In genomic region chr10:94591461-94592205, GRCh38 we compare ENCODE assay signal across 14 cellular contexts. TPM values are rescaled to one million over a fixed set of nuclear protein-coding genes. Genes with fewer than 3 reads are reported as not detected.
DNase-seq lines count a peak whose midpoint lies in the region; ATAC-seq and TF ChIP-seq lines count a peak whose summit lies in the region.
"Had no signal": no experiment of that assay in that cellular context is flagged by ENCODE, and none has a peak within 500 bp of the region (broad histone marks: within the 10 kb centered on the region; RNA-seq: fewer than 3 reads in every experiment).

No MANE protein-coding gene starts in this region.

- peaks cover 45% of the 10 kb centered on the region for H3K36me3 Mint-ChIP-seq in activated CD4-positive, alpha-beta T cell treated with anti-CD3 and anti-CD28 coated beads, Interleukin-2, amount 10 ng/mL, durations not matched to agents 7 days and 5 days (ENCODE audit: low read depth)
- peaks cover 82% of the 10 kb centered on the region for H3K36me3 Mint-ChIP-seq in activated T-helper 2 cell treated with anti-CD3 and anti-CD28 coated beads, Interferon-gamma antibody, Interleukin-2, Interleukin-4, amounts not matched to agents 10 μg/mL and 5 μg/mL and 100 μg/mL, durations not matched to agents 14 hours and 24 hours and 36 hours (ENCODE audit: low read depth)

- H3K9ac ChIP-seq in mammary epithelial cell (ENCODE audit: insufficient read depth, low read length), result no peak overlapping the region

- H3K9me3 Mint-ChIP-seq in activated CD4-positive, alpha-beta T cell treated with anti-CD3 and anti-CD28 coated beads, Interleukin-2, amount 10 ng/mL, durations not matched to agents 7 days and 5 days, result no peaks in the 10 kb centered on the region
- H3K9me3 Mint-ChIP-seq in activated T-helper 2 cell treated with anti-CD3 and anti-CD28 coated beads, Interferon-gamma antibody, Interleukin-2, Interleukin-4, amounts not matched to agents 10 μg/mL and 5 μg/mL and 100 μg/mL, durations not matched to agents 14 hours and 24 hours and 36 hours, result no peaks in the 10 kb centered on the region

- H3K9me3 ChIP-seq in adrenal gland (replicated peaks in 1 of 3) (no peaks in the 10 kb centered on the region), mammary epithelial cell (replicated peaks; ENCODE audit: insufficient read depth, low read length) (no peaks in the 10 kb centered on the region)
- H3K9me3 ChIP-seq: uterus had no signal

- no peak for DNase-seq in activated CD4-positive, alpha-beta T cell treated with anti-CD3 and anti-CD28 coated beads, Interleukin-2, amount 10 ng/mL, durations not matched to agents 7 days and 5 days
- DNase-seq in activated CD4-positive, alpha-beta T cell treated with anti-CD3 and anti-CD28 coated beads for 4 hours, result no peak
- no peak for DNase-seq in activated T-helper 2 cell treated with anti-CD3 and anti-CD28 coated beads, Interferon-gamma antibody, Interleukin-2, Interleukin-4, amounts not matched to agents 10 μg/mL and 5 μg/mL and 100 μg/mL, durations not matched to agents 14 hours and 24 hours and 36 hours (ENCODE audit: low spot score)
- DNase-seq in adrenal gland, result no peak
- DNase-seq in stimulated activated CD4-positive, alpha-beta T cell treated with anti-CD3 and anti-CD28 coated beads, Interleukin-4, amount 100 ng/mL, for 1 hour, result no peak
- DNase-seq in mammary epithelial cell, result no peak
- DNase-seq: activated CD8-positive, alpha-beta memory T cell treated with anti-CD3 and anti-CD28 coated beads, Interleukin-2, amount 50 U/mL, for 48 hours; DMS79 treated with DMSO at 0.1 percent for 48 hours; NCI-H1436 treated with DMSO at 0.1 percent for 48 hours; uterus had no signal

- H3K4me1 Mint-ChIP-seq in activated CD4-positive, alpha-beta T cell treated with anti-CD3 and anti-CD28 coated beads, Interleukin-2, amount 10 ng/mL, durations not matched to agents 7 days and 5 days, result peaks cover 13% of the 10 kb centered on the region
- H3K4me1 Mint-ChIP-seq in activated T-helper 2 cell treated with anti-CD3 and anti-CD28 coated beads, Interferon-gamma antibody, Interleukin-2, Interleukin-4, amounts not matched to agents 10 μg/mL and 5 μg/mL and 100 μg/mL, durations not matched to agents 14 hours and 24 hours and 36 hours (ENCODE audit: low read depth), result peaks cover 27% of the 10 kb centered on the region

- no peaks in the 10 kb centered on the region for H4K20me1 ChIP-seq in mammary epithelial cell (ENCODE audit: insufficient read depth, low read length)

- H3K4me1 ChIP-seq in adrenal gland (replicated peaks in 1 of 2), result no peaks in the 10 kb centered on the region
- H3K4me1 ChIP-seq in mammary epithelial cell (ENCODE audit: insufficient read depth, low read length), result no peaks in the 10 kb centered on the region
- H3K4me1 ChIP-seq: uterus had no signal

- in situ Hi-C loops in mammary epithelial cell (cut with MboI; ENCODE audit: low sequenced_read_pairs in 2 of 2), result no loop called here

- WGBS in adrenal gland, 4 donors, result 94 to 100% (median 99%) methylated on average over 1 of the region's 1 CpG
- 100% methylated on average over 1 of the region's 1 CpG for WGBS in mammary epithelial cell (ENCODE audit: low coverage, missing lambda C conversion rate)

- peak overlapping the region; percentile 63 for H3K27ac Mint-ChIP-seq in activated CD4-positive, alpha-beta T cell treated with anti-CD3 and anti-CD28 coated beads, Interleukin-2, amount 10 ng/mL, durations not matched to agents 7 days and 5 days
- H3K27ac Mint-ChIP-seq in activated T-helper 2 cell treated with anti-CD3 and anti-CD28 coated beads, Interferon-gamma antibody, Interleukin-2, Interleukin-4, amounts not matched to agents 10 μg/mL and 5 μg/mL and 100 μg/mL, durations not matched to agents 14 hours and 24 hours and 36 hours, result peak overlapping the region; percentile 89

- TF ChIP-seq CTCF in adrenal gland (IDR thresholded peaks at IDR 0.05) (no peak), mammary epithelial cell (conservative IDR thresholded peaks at IDR 0.05 in 1 of 2, IDR thresholded peaks at IDR 0.05 in 1 of 2; ENCODE audit: extremely low read depth in 1 of 2, insufficient read depth in 1 of 2, low read depth in 1 of 2, low read length in 2 of 2) (no peak)

- CTCF ChIA-PET in activated CD4-positive, alpha-beta T cell treated with anti-CD3 and anti-CD28 coated beads, Interleukin-2, amount 10 ng/mL, durations not matched to agents 7 days and 5 days (lab: Charles Lee), result no interaction called here
- CTCF ChIA-PET in mammary epithelial cell (lab: Charles Lee; ENCODE audit: low non-redundant PET), result no interaction called here

- H3K27ac ChIP-seq in adrenal gland (no peak overlapping the region), mammary epithelial cell (ENCODE audit: insufficient read depth, low read depth, low read length) (no peak overlapping the region)
- H3K27ac ChIP-seq: cardiac muscle cell, epithelial cell of prostate, uterus had no signal

- H3K4me3 ChIP-seq in adrenal gland (no peak overlapping the region), mammary epithelial cell (replicated peaks in 1 of 3; ENCODE audit: insufficient read depth in 1 of 3, low read depth in 2 of 3, low read length in 3 of 3) (no peak overlapping the region)
- H3K4me3 ChIP-seq: cardiac muscle cell, uterus had no signal

- intact Hi-C loops in activated T-helper 2 cell treated with anti-CD3 and anti-CD28 coated beads, Interferon-gamma antibody, Interleukin-2, Interleukin-4, amounts not matched to agents 10 μg/mL and 5 μg/mL and 100 μg/mL, durations not matched to agents 14 hours and 24 hours and 36 hours (cut with micrococcal nuclease), result loop anchor here (1.0 to 2.0 kb wide), 3 partner anchors 16 to 45 kb away; no protein-coding TSS in a partner anchor
- intact Hi-C loops in adrenal gland (cut with DNase I) (no loop called here), mammary epithelial cell (cut with micrococcal nuclease) (no loop called here)

- no TSS peak for BruUV-seq in mammary epithelial cell (replicated peaks; lab: Mats Ljungman, UMichigan)

- no peak overlapping the region for H3K4me2 ChIP-seq in mammary epithelial cell (ENCODE audit: insufficient read depth, low read depth, low read length)

- H3K27me3 ChIP-seq in adrenal gland (no peaks in the 10 kb centered on the region), mammary epithelial cell (ENCODE audit: insufficient read depth, low read length) (no peaks in the 10 kb centered on the region)
- H3K27me3 ChIP-seq: cardiac muscle cell, uterus had no signal

- no peaks in the 10 kb centered on the region for H3K27me3 Mint-ChIP-seq in activated CD4-positive, alpha-beta T cell treated with anti-CD3 and anti-CD28 coated beads, Interleukin-2, amount 10 ng/mL, durations not matched to agents 7 days and 5 days
- H3K27me3 Mint-ChIP-seq in activated T-helper 2 cell treated with anti-CD3 and anti-CD28 coated beads, Interferon-gamma antibody, Interleukin-2, Interleukin-4, amounts not matched to agents 10 μg/mL and 5 μg/mL and 100 μg/mL, durations not matched to agents 14 hours and 24 hours and 36 hours (ENCODE audit: low read depth), result no peaks in the 10 kb centered on the region

- POLR2A ChIA-PET in activated CD4-positive, alpha-beta T cell treated with anti-CD3 and anti-CD28 coated beads, Interleukin-2, amount 10 ng/mL, durations not matched to agents 7 days and 5 days (lab: Charles Lee), result no interaction called here

- dilution Hi-C loops in mammary epithelial cell (cut with HindIII; ENCODE audit: low sequenced_read_pairs), result no loop called here

- H3K36me3 ChIP-seq in adrenal gland (replicated peaks in 1 of 2), result no peaks in the 10 kb centered on the region
- peaks cover 45% of the 10 kb centered on the region for H3K36me3 ChIP-seq in mammary epithelial cell (ENCODE audit: insufficient read depth, low read length)

- peak; percentile 86 for ATAC-seq in GM21390 (IDR thresholded peaks at IDR 0.05; ENCODE audit: unreplicated experiment)
- ATAC-seq in HG03066 (IDR thresholded peaks at IDR 0.05; ENCODE audit: low read depth, unreplicated experiment), result peak; percentile 75

- TF ChIP-seq POLR2A in adrenal gland (IDR thresholded peaks at IDR 0.05), result no peak

- H2AFZ ChIP-seq in mammary epithelial cell (ENCODE audit: low read depth, low read length), result no peak overlapping the region

- H3K4me3 Mint-ChIP-seq in activated CD4-positive, alpha-beta T cell treated with anti-CD3 and anti-CD28 coated beads, Interleukin-2, amount 10 ng/mL, durations not matched to agents 7 days and 5 days, result no peak overlapping the region
- peak overlapping the region; percentile 31 for H3K4me3 Mint-ChIP-seq in activated T-helper 2 cell treated with anti-CD3 and anti-CD28 coated beads, Interferon-gamma antibody, Interleukin-2, Interleukin-4, amounts not matched to agents 10 μg/mL and 5 μg/mL and 100 μg/mL, durations not matched to agents 14 hours and 24 hours and 36 hours (ENCODE audit: low read depth)

- no peaks in the 10 kb centered on the region for H3K79me2 ChIP-seq in mammary epithelial cell (ENCODE audit: insufficient read depth, low read length)

RNA-seq across cellular contexts. Expression of gene HELLS, which starts 46.0 kb away (rescaled TPM):
- total RNA-seq in activated CD4-positive, alpha-beta T cell treated with anti-CD3 and anti-CD28 coated beads, Interleukin-2, amount 10 ng/mL, durations not matched to agents 7 days and 5 days, result 100 to 1,000 TPM in 1 of 2 experiments, 10 to 100 TPM in 1; 99.7 to 121 TPM
- 224 and 230 TPM in 2 replicates for total RNA-seq in activated T-helper 2 cell treated with anti-CD3 and anti-CD28 coated beads, Interferon-gamma antibody, Interleukin-2, Interleukin-4, amounts not matched to agents 10 μg/mL and 5 μg/mL and 100 μg/mL, durations not matched to agents 14 hours and 24 hours and 36 hours
- total RNA-seq in adrenal gland (10 to 100 TPM in 1 of 8 donors, 1 to 10 TPM in 6, under 1 TPM in 1; 0.60 to 11.0 (median 4.2) TPM), mammary epithelial cell (10 to 100 TPM; 11.5 to 70.3 TPM)
- polyA plus RNA-seq in adrenal gland (1 to 10 TPM; 2.4 to 2.8 (median 2.7) TPM), mammary epithelial cell (43.8 TPM)
- 68.5 TPM for polyA minus RNA-seq in mammary epithelial cell
